Comparison of ENCODE assay signal across 8 cellular contexts in the genomic region with DNA sequence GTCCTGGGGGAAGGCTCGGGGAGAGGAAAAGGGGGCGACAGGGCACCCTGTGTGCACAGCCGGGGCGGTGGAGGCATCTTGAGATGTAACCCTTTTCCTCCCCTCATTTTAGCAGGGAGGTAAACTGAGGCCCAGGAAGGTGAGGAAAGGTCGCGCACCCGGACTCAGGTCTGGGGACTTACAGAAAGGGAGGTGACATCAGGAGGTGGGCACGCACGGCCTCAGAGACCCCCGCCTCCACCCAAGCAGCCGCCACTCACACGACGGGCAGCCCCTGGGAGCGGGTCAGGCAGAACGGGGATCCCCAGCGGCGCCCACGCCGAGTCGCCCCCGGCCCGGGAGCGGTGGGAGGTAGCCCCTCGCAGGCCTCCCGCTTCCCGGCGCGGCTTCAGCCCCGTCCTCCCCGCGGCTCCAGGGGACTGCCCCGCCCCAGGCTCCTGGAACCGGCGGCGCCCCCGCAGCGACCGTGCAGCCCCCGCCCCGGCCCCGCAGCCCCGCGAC. TPM values are rescaled to one million over a fixed set of nuclear protein-coding genes. Genes with fewer than 3 reads are reported as not detected.
DNase-seq lines count a peak whose midpoint lies in the region; ATAC-seq, FAIRE-seq and TF ChIP-seq lines count a peak whose summit lies in the region.

No MANE protein-coding gene starts in this region.

- H3K4me3 ChIP-seq in right cardiac atrium (ENCODE audit: low read length) = peak overlapping the region; percentile 94

- no peaks in the 10 kb centered on the region for H3K27me3 ChIP-seq in right cardiac atrium (ENCODE audit: control insufficient read depth, insufficient read depth)

- TF ChIP-seq POLR2A in GM12892 (IDR thresholded peaks at IDR 0.05; ENCODE audit: low read depth, low read length) = no peak

- peak; percentile 46 for DNase-seq in GM12892 (ENCODE audit: insufficient read length)
- peak; percentile 31 for DNase-seq in activated CD4-positive, alpha-beta memory T cell treated with anti-CD3 and anti-CD28 coated beads for 36 hours
- DNase-seq in right cardiac atrium = no peak
- peak in 1 of 2 donors; percentile 32 for DNase-seq in stimulated activated effector memory CD8-positive, alpha-beta T cell treated with anti-CD3 and anti-CD28 coated beads, Interleukin-12 subunit alpha, Interleukin-12 subunit beta, amount 100 ng/mL, for 72 hours (ENCODE audit: low spot score in 2 of 2)
- no peak for DNase-seq in occipital lobe (lab: John Stamatoyannopoulos, UW)
- no peak for DNase-seq in mucosa of gallbladder (ENCODE audit: low spot score)
- DNase-seq in NCI-H226 = no peak

- POLR2A ChIA-PET in activated CD4-positive, alpha-beta memory T cell treated with anti-CD3 and anti-CD28 coated beads for 36 hours (lab: Charles Lee) = interaction anchor here (2.0 kb wide), 1 partner anchor 12 kb away, joined by 5 read pairs; no protein-coding TSS in a partner anchor

- peak; percentile 11 for ATAC-seq in HG02840 (IDR thresholded peaks at IDR 0.05; ENCODE audit: low FRiP score, unreplicated experiment)
- peak; percentile 4 to 5 for ATAC-seq in right cardiac atrium
- peak; percentile 35 for ATAC-seq in stimulated activated effector memory CD8-positive, alpha-beta T cell treated with anti-CD3 and anti-CD28 coated beads, Interleukin-12 subunit alpha, Interleukin-12 subunit beta, amount 100 ng/mL, for 72 hours

- FAIRE-seq in GM12892 (lab: Jason Lieb, UNC) = no peak

- no peaks in the 10 kb centered on the region for H3K36me3 Mint-ChIP-seq in activated CD4-positive, alpha-beta memory T cell treated with anti-CD3 and anti-CD28 coated beads for 36 hours
- H3K36me3 Mint-ChIP-seq in stimulated activated effector memory CD8-positive, alpha-beta T cell treated with anti-CD3 and anti-CD28 coated beads, Interleukin-12 subunit alpha, Interleukin-12 subunit beta, amount 100 ng/mL, for 72 hours = peaks cover 32% of the 10 kb centered on the region

- intact Hi-C loops in activated CD4-positive, alpha-beta memory T cell treated with anti-CD3 and anti-CD28 coated beads for 36 hours (cut with micrococcal nuclease) = loop anchor here (1.0 to 2.0 kb wide), 2 partner anchors 33 to 63 kb away; partner anchors contain the start of gene MRPL54
- intact Hi-C loops in right cardiac atrium (cut with DNase I) = loop anchor here (2.0 to 10.0 kb wide), 3 partner anchors 31 to 155 kb away; no protein-coding TSS in a partner anchor

- peaks cover 6% of the 10 kb centered on the region for H3K4me1 ChIP-seq in right cardiac atrium (ENCODE audit: control insufficient read depth, insufficient read depth, low read length)

- H3K4me1 Mint-ChIP-seq in activated CD4-positive, alpha-beta memory T cell treated with anti-CD3 and anti-CD28 coated beads for 36 hours (ENCODE audit: low read depth) = peaks cover 18% of the 10 kb centered on the region
- H3K4me1 Mint-ChIP-seq in stimulated activated effector memory CD8-positive, alpha-beta T cell treated with anti-CD3 and anti-CD28 coated beads, Interleukin-12 subunit alpha, Interleukin-12 subunit beta, amount 100 ng/mL, for 72 hours = peaks cover 44% of the 10 kb centered on the region

- H3K27ac ChIP-seq in right cardiac atrium (ENCODE audit: low read length) = peak overlapping the region; percentile 83

- H3K9me3 ChIP-seq in right cardiac atrium (ENCODE audit: control insufficient read depth, low read length) = no peaks in the 10 kb centered on the region

- peak overlapping the region; percentile 90 for H3K4me3 Mint-ChIP-seq in activated CD4-positive, alpha-beta memory T cell treated with anti-CD3 and anti-CD28 coated beads for 36 hours
- H3K4me3 Mint-ChIP-seq in stimulated activated effector memory CD8-positive, alpha-beta T cell treated with anti-CD3 and anti-CD28 coated beads, Interleukin-12 subunit alpha, Interleukin-12 subunit beta, amount 100 ng/mL, for 72 hours = peak overlapping the region; percentile 94

- no peaks in the 10 kb centered on the region for H3K9me3 Mint-ChIP-seq in activated CD4-positive, alpha-beta memory T cell treated with anti-CD3 and anti-CD28 coated beads for 36 hours
- no peaks in the 10 kb centered on the region for H3K9me3 Mint-ChIP-seq in stimulated activated effector memory CD8-positive, alpha-beta T cell treated with anti-CD3 and anti-CD28 coated beads, Interleukin-12 subunit alpha, Interleukin-12 subunit beta, amount 100 ng/mL, for 72 hours

- no peaks in the 10 kb centered on the region for H3K27me3 Mint-ChIP-seq in activated CD4-positive, alpha-beta memory T cell treated with anti-CD3 and anti-CD28 coated beads for 36 hours

- under 1% methylated on average over 43 of the region's 43 CpGs for WGBS in right cardiac atrium

- CTCF ChIA-PET in activated CD4-positive, alpha-beta memory T cell treated with anti-CD3 and anti-CD28 coated beads for 36 hours (lab: Charles Lee) = interaction anchor here (0.6 to 4.9 kb wide), 12 partner anchors 9 to 155 kb away, joined by 3 to 39 read pairs (median 4); partner anchors contain the start of gene MRPL54

- H3K27ac Mint-ChIP-seq in activated CD4-positive, alpha-beta memory T cell treated with anti-CD3 and anti-CD28 coated beads for 36 hours = peak overlapping the region; percentile 30
- H3K27ac Mint-ChIP-seq in stimulated activated effector memory CD8-positive, alpha-beta T cell treated with anti-CD3 and anti-CD28 coated beads, Interleukin-12 subunit alpha, Interleukin-12 subunit beta, amount 100 ng/mL, for 72 hours = peak overlapping the region; percentile 87

RNA-seq across cellular contexts. Expression of gene PIP5K1C, which starts 0.5 kb away (rescaled TPM):
- polyA plus RNA-seq in GM12892 (2012; ENCODE audit: missing spikeins) = 6.3 TPM
- 10 to 100 TPM; 14.7 to 15.7 TPM for total RNA-seq in activated CD4-positive, alpha-beta memory T cell treated with anti-CD3 and anti-CD28 coated beads for 36 hours
- total RNA-seq in right cardiac atrium (10 to 100 TPM; 38.8 to 48.3 (median 40.4) TPM), occipital lobe (19.8 TPM), mucosa of gallbladder (72.9 TPM)
- polyA plus RNA-seq in right cardiac atrium = 31.4 TPM

RNA-seq across cellular contexts. Expression of gene TJP3, which starts 8.4 kb away (rescaled TPM):
- not detected for polyA plus RNA-seq in GM12892 (2012; ENCODE audit: missing spikeins)
- 1 to 10 TPM; 3.1 to 3.7 TPM for total RNA-seq in activated CD4-positive, alpha-beta memory T cell treated with anti-CD3 and anti-CD28 coated beads for 36 hours
- total RNA-seq in right cardiac atrium (not detected), occipital lobe (not detected), mucosa of gallbladder (141 TPM)
- polyA plus RNA-seq in right cardiac atrium = 0.05 TPM

Comparison
In these comparisons a context has a peak if more than half of its experiments do, and no peak if none do; other contexts are left out.
1. DNase-seq: peak in GM12892 (single experiment) and activated CD4-positive, alpha-beta memory T cell treated with anti-CD3 and anti-CD28 coated beads for 36 hours (single experiment); none in right cardiac atrium (0 of 3), occipital lobe (single experiment), mucosa of gallbladder (single experiment) and NCI-H226 (single experiment).
2. RNA of gene TJP3, which starts 8.4 kb away (total RNA-seq): 141 TPM in mucosa of gallbladder (single experiment); 3.1 to 3.7 TPM in activated CD4-positive, alpha-beta memory T cell treated with anti-CD3 and anti-CD28 coated beads for 36 hours, not detected in right cardiac atrium and not detected in occipital lobe (single experiment); every median in the first group is over 10 times any median in the second.
3. Peak in every context shown above with its lines, with median percentiles within 50 percentile points of each other: ATAC-seq.